In genomic region chr11:123751777-123752176, GRCh38 we compare ENCODE assay signal across 19 cellular contexts. TPM values are rescaled to one million over a fixed set of nuclear protein-coding genes. Genes with fewer than 3 reads are reported as not detected.
"Had no signal": no experiment of that assay in that cellular context is flagged by ENCODE, and none has a peak within 500 bp of the region (broad histone marks: within the 10 kb centered on the region; RNA-seq: fewer than 3 reads in every experiment).

No MANE protein-coding gene starts in this region.

- H3K27ac ChIP-seq: SJSA1, SK-N-MC had no signal

- H3K36me3 ChIP-seq: SJSA1 had no signal

- H3K4me3 ChIP-seq: SJSA1, SK-N-MC had no signal

- H3K9me3 ChIP-seq: SJSA1 had no signal

- H3K4me1 ChIP-seq: SJSA1 had no signal

- DNase-seq: KBM-7, NCI-H1092 treated with DMSO at 0.1 percent for 48 hours, NCI-H1436, NCI-H187, NCI-H2029, NCI-H2171 treated with DMSO at 0.1 percent for 48 hours, NCI-H345, NCI-H446 treated with DMSO at 0.1 percent for 48 hours, NCI-H510A treated with DMSO at 0.1 percent for 48 hours, NCI-H526, NCI-H748 treated with DMSO at 0.1 percent for 48 hours, Right ventricle myocardium superior, RPMI8226, SIG-M5 had no signal

- H3K27me3 ChIP-seq: SJSA1 had no signal

RNA-seq across cellular contexts. Expression of gene OR6X1, which starts 2.5 kb away (rescaled TPM):
- total RNA-seq: HT-29, LHCN-M2, MCF 10A, Right ventricle myocardium superior, SJSA1 had no signal

RNA-seq across cellular contexts. Expression of gene OR6M1, which starts 54.4 kb away (rescaled TPM):
- total RNA-seq: HT-29, LHCN-M2, MCF 10A, Right ventricle myocardium superior, SJSA1 had no signal
